11 cellular contexts compared by ENCODE assay signal in genomic region chr5:140221697-140222223, GRCh38. TPM values are rescaled to one million over a fixed set of nuclear protein-coding genes. Genes with fewer than 3 reads are reported as not detected.
DNase-seq lines count a peak whose midpoint lies in the region; ATAC-seq and TF ChIP-seq lines count a peak whose summit lies in the region.
"Had no signal": no experiment of that assay in that cellular context is flagged by ENCODE, and none has a peak within 500 bp of the region (broad histone marks: within the 10 kb centered on the region; RNA-seq: fewer than 3 reads in every experiment).

No MANE protein-coding gene starts in this region.

- H3K4me3 ChIP-seq in fibroblast of the aortic adventitia (ENCODE audit: low read depth, low read length): no peak overlapping the region

- peaks cover 41% of the 10 kb centered on the region for H3K4me1 Mint-ChIP-seq in stimulated activated naive CD8-positive, alpha-beta T cell treated with anti-CD3 and anti-CD28 coated beads, Interleukin-15, amount 100 ng/mL, for 72 hours
- H3K4me1 Mint-ChIP-seq: B cell had no signal

- ATAC-seq in activated CD4-positive, CD25-positive, alpha-beta regulatory T cell treated with anti-CD3 and anti-CD28 coated beads, Interleukin-2, amount 50 U/mL, for 24 hours: peak; percentile 75 to 80
- peak; percentile 74 for ATAC-seq in stimulated activated naive CD8-positive, alpha-beta T cell treated with anti-CD3 and anti-CD28 coated beads, Interleukin-15, amount 100 ng/mL, for 72 hours
- ATAC-seq in HG03469 (IDR thresholded peaks at IDR 0.05; ENCODE audit: unreplicated experiment): no peak

- H3K9me3 Mint-ChIP-seq in stimulated activated naive CD8-positive, alpha-beta T cell treated with anti-CD3 and anti-CD28 coated beads, Interleukin-15, amount 100 ng/mL, for 72 hours: no peaks in the 10 kb centered on the region

- no peak for DNase-seq in activated CD4-positive, CD25-positive, alpha-beta regulatory T cell treated with anti-CD3 and anti-CD28 coated beads, Interleukin-2, amount 50 U/mL, for 72 hours
- DNase-seq in RWPE1 (ENCODE audit: low spot score) (peak; percentile 84), fibroblast of the aortic adventitia (ENCODE audit: low read depth) (peak; percentile 82), NCI-H187 treated with DMSO at 0.1 percent for 48 hours (lab: John Stamatoyannopoulos, UW) (no peak), CD1c-positive myeloid dendritic cell (ENCODE audit: extremely low spot score) (no peak)
- DNase-seq in stimulated activated naive CD8-positive, alpha-beta T cell treated with anti-CD3 and anti-CD28 coated beads, Interleukin-15, amount 100 ng/mL, for 72 hours: no peak
- DNase-seq: activated CD4-positive, alpha-beta T cell treated with anti-CD3 and anti-CD28 coated beads, Interleukin-2, amount 50 U/mL, for 4 hours; NCI-H146 had no signal

- POLR2A ChIA-PET in RWPE1 (lab: Yijun Ruan, JAX; ENCODE audit: low non-redundant PET): no interaction called here

- peak overlapping the region in 1 of 2 donors; percentile 10 for H3K27ac Mint-ChIP-seq in stimulated activated naive CD8-positive, alpha-beta T cell treated with anti-CD3 and anti-CD28 coated beads, Interleukin-15, amount 100 ng/mL, for 72 hours
- H3K27ac Mint-ChIP-seq: B cell had no signal

- peak overlapping the region; percentile 28 to 45 for H3K4me3 Mint-ChIP-seq in stimulated activated naive CD8-positive, alpha-beta T cell treated with anti-CD3 and anti-CD28 coated beads, Interleukin-15, amount 100 ng/mL, for 72 hours
- H3K4me3 Mint-ChIP-seq: B cell had no signal

- CTCF ChIA-PET in RWPE1 (lab: Yijun Ruan, JAX): interaction anchor here (0.5 to 1.2 kb wide), 5 partner anchors 18 to 410 kb away, joined by 3 to 6 read pairs (median 4); no protein-coding TSS in a partner anchor

- TF ChIP-seq CTCF in RWPE1 (conservative IDR thresholded peaks at IDR 0.05; ENCODE audit: low read depth): no peak
- TF ChIP-seq CTCF in fibroblast of the aortic adventitia (IDR thresholded peaks at IDR 0.05; ENCODE audit: insufficient read depth, low read length): no peak

- peak overlapping the region; percentile 45 for H3K27ac ChIP-seq in RWPE1

- H3K27me3 Mint-ChIP-seq in stimulated activated naive CD8-positive, alpha-beta T cell treated with anti-CD3 and anti-CD28 coated beads, Interleukin-15, amount 100 ng/mL, for 72 hours: no peaks in the 10 kb centered on the region
- H3K27me3 Mint-ChIP-seq: B cell had no signal

RNA-seq across cellular contexts. Expression of gene CYSTM1, which starts 46.8 kb away (rescaled TPM):
- total RNA-seq in fibroblast of the aortic adventitia (ENCODE audit: low replicate concordance): 35.8 and 43.4 TPM in 2 replicates

Comparison
In these comparisons a context has a peak if more than half of its experiments do, and no peak if none do; other contexts are left out.
1. DNase-seq: peak in RWPE1 (single experiment) and fibroblast of the aortic adventitia (single experiment); none in activated CD4-positive, CD25-positive, alpha-beta regulatory T cell treated with anti-CD3 and anti-CD28 coated beads, Interleukin-2, amount 50 U/mL, for 72 hours (single experiment), stimulated activated naive CD8-positive, alpha-beta T cell treated with anti-CD3 and anti-CD28 coated beads, Interleukin-15, amount 100 ng/mL, for 72 hours (0 of 2), NCI-H187 treated with DMSO at 0.1 percent for 48 hours (single experiment) and CD1c-positive myeloid dendritic cell (single experiment).